In the genomic region with DNA sequence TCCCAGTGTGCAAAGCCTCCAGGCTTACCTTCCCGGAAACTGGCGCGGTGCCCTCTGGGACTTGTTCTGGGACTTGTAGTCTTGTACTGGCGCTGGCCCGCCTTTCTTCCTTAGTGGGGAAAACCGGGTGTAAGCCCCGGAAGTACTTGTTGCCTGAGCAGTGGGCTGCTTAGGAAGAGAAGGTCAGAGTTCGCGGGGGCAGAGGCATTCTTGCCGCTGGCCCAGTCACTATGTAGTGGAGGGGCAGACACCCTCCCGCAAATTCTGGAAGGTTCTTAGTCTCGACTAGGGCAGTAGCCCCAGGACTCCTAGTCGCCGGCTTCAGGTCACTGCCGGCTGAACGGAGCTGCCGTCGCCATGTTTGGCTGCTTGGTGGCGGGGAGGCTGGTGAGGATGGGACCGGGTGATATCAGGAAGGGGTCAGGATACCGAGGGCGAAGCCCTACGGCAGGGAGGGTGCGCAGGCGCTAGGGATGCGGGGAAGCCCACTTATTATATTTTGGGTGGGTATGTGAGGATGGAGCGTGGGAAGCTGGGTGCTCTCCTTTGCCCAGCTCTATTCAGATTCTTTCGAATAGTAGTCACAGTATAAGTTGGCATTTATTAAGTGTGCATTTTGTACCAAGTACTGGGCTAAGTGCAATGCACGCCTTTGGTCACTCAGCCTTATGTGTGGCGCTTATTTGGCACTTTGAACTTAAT, we compare ENCODE assay signal across 8 cellular contexts. TPM values are rescaled to one million over a fixed set of nuclear protein-coding genes. Genes with fewer than 3 reads are reported as not detected.
DNase-seq lines count a peak whose midpoint lies in the region; ATAC-seq, FAIRE-seq and TF ChIP-seq lines count a peak whose summit lies in the region.

HIKESHI (plus strand) TSS at position 149 of the 702 bp plus-strand sequence; CDS start at position 358, 209 bp downstream.

- H3K4me1 ChIP-seq in esophagus muscularis mucosa: peaks cover 15 to 33% (median 23%) of the 10 kb centered on the region in 4 donors
- peaks cover 6 to 15% of the 10 kb centered on the region in 2 donors for H3K4me1 ChIP-seq in muscle layer of duodenum (ENCODE audit: control insufficient read depth in 1 of 2, insufficient read depth in 2 of 2, low read length in 2 of 2)

- ATAC-seq in GM21786 (IDR thresholded peaks at IDR 0.05; ENCODE audit: unreplicated experiment): peak; percentile 100
- peak; percentile 97 to 99 for ATAC-seq in activated T-cell treated with anti-CD3 and anti-CD28 coated beads, Interleukin-2, amount 50 U/mL, for 72 hours (replicated peaks in 1 of 2)

- H3K9me3 ChIP-seq in KOPT-K1 (ENCODE audit: insufficient read depth, low read length, poor library complexity, severe bottlenecking) (no peaks in the 10 kb centered on the region), esophagus muscularis mucosa (no peaks in the 10 kb centered on the region), muscle layer of duodenum (ENCODE audit: control insufficient read depth in 1 of 2, low read length in 2 of 2) (no peaks in the 10 kb centered on the region)

- no peaks in the 10 kb centered on the region for H3K27me3 ChIP-seq in esophagus muscularis mucosa
- H3K27me3 ChIP-seq in muscle layer of duodenum (ENCODE audit: low read depth, low read length): no peaks in the 10 kb centered on the region

- H3K9me3 Mint-ChIP-seq in activated T-cell treated with anti-CD3 and anti-CD28 coated beads, Interleukin-2, amount 50 U/mL, for 72 hours: no peaks in the 10 kb centered on the region

- H3K27ac ChIP-seq in KOPT-K1 (ENCODE audit: low read depth, low read length, poor library complexity, severe bottlenecking) (peak within 1 kb of the TSS; percentile 77), esophagus muscularis mucosa (replicated peaks in 1 of 4) (peak within 1 kb of the TSS; percentile 85 to 89 (median 88)), muscle layer of duodenum (ENCODE audit: low read length) (peak within 1 kb of the TSS; percentile 91)

- H3K36me3 ChIP-seq in KOPT-K1 (ENCODE audit: insufficient read depth, low read length): peaks cover 11% of the 10 kb centered on the region; the same call in 1 of the 2 replicates
- H3K36me3 ChIP-seq in esophagus muscularis mucosa: peaks cover 0 to 5% (median 0%) of the 10 kb centered on the region in 4 donors
- H3K36me3 ChIP-seq in muscle layer of duodenum (ENCODE audit: control insufficient read depth in 1 of 2, insufficient read depth in 2 of 2, low read length in 2 of 2): no peaks in the 10 kb centered on the region

- H3K4me3 ChIP-seq in esophagus muscularis mucosa (peak within 1 kb of the TSS; percentile 81 to 95 (median 84)), muscle layer of duodenum (ENCODE audit: low read depth in 1 of 2, low read length in 2 of 2) (peak within 1 kb of the TSS; percentile 68 to 95)

- TF ChIP-seq CTCF in esophagus muscularis mucosa (IDR thresholded peaks at IDR 0.05): peak in 1 of 3 experiments; percentile 29

- peak within 1 kb of the TSS; percentile 99 to 100 for H3K4me3 Mint-ChIP-seq in activated T-cell treated with anti-CD3 and anti-CD28 coated beads, Interleukin-2, amount 50 U/mL, for 72 hours

- peaks cover 36% of the 10 kb centered on the region for H3K4me1 Mint-ChIP-seq in activated T-cell treated with anti-CD3 and anti-CD28 coated beads, Interleukin-2, amount 50 U/mL, for 72 hours (ENCODE audit: low read depth)

- WGBS in esophagus muscularis mucosa: under 1% methylated on average over 16 of the region's 30 CpGs

- peak; percentile 81 for FAIRE-seq in RCC 7860 (lab: Jason Lieb, UNC)

- H3K36me3 Mint-ChIP-seq in activated T-cell treated with anti-CD3 and anti-CD28 coated beads, Interleukin-2, amount 50 U/mL, for 72 hours (ENCODE audit: insufficient read depth in 2 of 2): peaks cover 0 to 6% of the 10 kb centered on the region in 2 donors

- TF ChIP-seq POLR2A in esophagus muscularis mucosa (IDR thresholded peaks at IDR 0.05; ENCODE audit: low read depth): no peak

- no peak for TF ChIP-seq EP300 in esophagus muscularis mucosa (IDR thresholded peaks at IDR 0.05)

- intact Hi-C loops in esophagus muscularis mucosa (cut with DNase I): loop anchor here (5.0 kb wide), 1 partner anchor 60 kb away; the partner anchor contains the start of gene EED

- no peaks in the 10 kb centered on the region for H3K27me3 Mint-ChIP-seq in activated T-cell treated with anti-CD3 and anti-CD28 coated beads, Interleukin-2, amount 50 U/mL, for 72 hours (ENCODE audit: low read depth)

- peak; percentile 99 for DNase-seq in DMS79 (lab: John Stamatoyannopoulos, UW)
- DNase-seq in RCC 7860 (ENCODE audit: low spot score): peak; percentile 88
- DNase-seq in activated T-cell treated with anti-CD3 and anti-CD28 coated beads, Interleukin-2, amount 50 U/mL, for 72 hours: peak; percentile 91 to 92
- peak; percentile 99 for DNase-seq in esophagus muscularis mucosa (ENCODE audit: extremely low spot score)
- DNase-seq in stimulated activated CD8-positive, alpha-beta memory T cell treated with anti-CD3 and anti-CD28 coated beads, Interleukin-7, amount 100 ng/mL, for 4 hours (ENCODE audit: low read depth in 2 of 2): peak; percentile 86 to 89

- peak within 1 kb of the TSS; percentile 99 for H3K27ac Mint-ChIP-seq in activated T-cell treated with anti-CD3 and anti-CD28 coated beads, Interleukin-2, amount 50 U/mL, for 72 hours

RNA-seq across cellular contexts. Expression of gene HIKESHI, which starts in this region (rescaled TPM):
- total RNA-seq in activated T-cell treated with anti-CD3 and anti-CD28 coated beads, Interleukin-2, amount 50 U/mL, for 72 hours: 10 to 100 TPM; 63.8 to 64.0 TPM
- total RNA-seq in esophagus muscularis mucosa: 10 to 100 TPM; 37.1 to 52.7 (median 41.2) TPM

Comparison
In these comparisons a context has a peak if more than half of its experiments do, and no peak if none do; other contexts are left out.
1. Peak in every context shown above with its lines: DNase-seq, ATAC-seq, H3K4me3 ChIP-seq and H3K27ac ChIP-seq.